Comparison of ENCODE assay signal across 27 cellular contexts in genomic region chr3:15286022-15286421, GRCh38. TPM values are rescaled to one million over a fixed set of nuclear protein-coding genes. Genes with fewer than 3 reads are reported as not detected.
DNase-seq lines count a peak whose midpoint lies in the region; ATAC-seq, FAIRE-seq and TF ChIP-seq lines count a peak whose summit lies in the region.
"Had no signal": no experiment of that assay in that cellular context is flagged by ENCODE, and none has a peak within 500 bp of the region (broad histone marks: within the 10 kb centered on the region; RNA-seq: fewer than 3 reads in every experiment).

No MANE protein-coding gene starts in this region.

- H3K9ac ChIP-seq in mammary epithelial cell (ENCODE audit: insufficient read depth, low read length) (no peak overlapping the region), K562 (ENCODE audit: insufficient read depth in 1 of 2, low read depth in 2 of 2, low read length in 2 of 2) (peak overlapping the region in 1 of 2 experiments; percentile 23; a peak in 2 of 4 replicates)

- TF ChIP-seq CTCF in breast epithelium (IDR thresholded peaks at IDR 0.05) (no peak), mammary epithelial cell (conservative IDR thresholded peaks at IDR 0.05 in 1 of 2, IDR thresholded peaks at IDR 0.05 in 1 of 2; ENCODE audit: extremely low read depth in 1 of 2, insufficient read depth in 1 of 2, low read depth in 1 of 2, low read length in 2 of 2) (no peak), K562 (IDR thresholded peaks at IDR 0.05 in 2 of 3, conservative IDR thresholded peaks at IDR 0.05 in 1 of 3; ENCODE audit: insufficient read depth in 2 of 3, low read depth in 1 of 3, low read length in 3 of 3) (no peak), upper lobe of left lung (IDR thresholded peaks at IDR 0.05) (no peak)

- peaks cover 59 to 98% (median 80%) of the 10 kb centered on the region in 3 donors for H3K4me1 Mint-ChIP-seq in naive B cell

- dilution Hi-C loops in mammary epithelial cell (cut with HindIII; ENCODE audit: low sequenced_read_pairs), result no loop called here

- TF ChIP-seq POLR2A in breast epithelium (IDR thresholded peaks at IDR 0.05), result no peak
- TF ChIP-seq POLR2A in K562 (conservative IDR thresholded peaks at IDR 0.05), result no peak
- no peak for TF ChIP-seq POLR2A in upper lobe of left lung (IDR thresholded peaks at IDR 0.05)

- no peak for FAIRE-seq in K562 (lab: Jason Lieb, UNC)
- FAIRE-seq: astrocyte, H54 had no signal

- TF ChIP-seq EP300 in K562 (IDR thresholded peaks at IDR 0.05; ENCODE audit: low read length) (no peak), upper lobe of left lung (IDR thresholded peaks at IDR 0.05) (no peak)

- CTCF ChIA-PET in mammary epithelial cell (lab: Charles Lee; ENCODE audit: low non-redundant PET), result no interaction called here
- CTCF ChIA-PET in K562 (lab: Yijun Ruan, JAX; ENCODE audit: low intra/inter-chr PET ratio), result no interaction called here

- intact Hi-C loops in breast epithelium (cut with DNase I; ENCODE audit: low total_unique reads) (no loop called here), mammary epithelial cell (cut with micrococcal nuclease) (no loop called here), K562 (cut with micrococcal nuclease) (no loop called here), posterior cingulate gyrus (cut with DNase I) (no loop called here)

- H3K9me1 ChIP-seq in K562 (ENCODE audit: control insufficient read depth, insufficient read depth, low read length), result no peaks in the 10 kb centered on the region

- H2AFZ ChIP-seq in mammary epithelial cell (ENCODE audit: low read depth, low read length) (no peak overlapping the region), K562 (ENCODE audit: low read depth, low read length) (no peak overlapping the region)

- peak overlapping the region in 2 of 8 donors; percentile 11 to 43 for H3K4me3 Mint-ChIP-seq in naive B cell
- H3K4me3 Mint-ChIP-seq: activated naive CD8-positive, alpha-beta T cell; central memory CD8-positive, alpha-beta T cell; memory B cell had no signal

- DNase-seq in breast epithelium (ENCODE audit: low spot score in 2 of 2) (no peak), mammary epithelial cell (no peak), K562 (ENCODE audit: extremely low read depth in 1 of 4, low spot score in 3 of 4) (no peak), naive B cell (no peak), upper lobe of left lung (peak in 1 of 2 donors; percentile 67), DMS114 treated with DMSO at 0.1 percent for 48 hours (lab: John Stamatoyannopoulos, UW; ENCODE audit: unreplicated experiment) (no peak), posterior cingulate gyrus (no peak)
- DNase-seq: 8988T; activated CD8-positive, alpha-beta memory T cell treated with anti-CD3 and anti-CD28 coated beads, Interleukin-2, amount 50 U/mL, for 4 hours; DMS79; IMR-90; left cardiac atrium; NCI-H1105 treated with DMSO at 0.1 percent for 48 hours; NCI-H2081 treated with DMSO at 0.1 percent for 48 hours; NCI-H82; stimulated activated CD4-positive, alpha-beta T cell treated with anti-CD3 and anti-CD28 coated beads, Interleukin-12 subunit alpha, Interleukin-12 subunit beta, amount 100 ng/mL, for 4 hours; stimulated activated naive CD8-positive, alpha-beta T cell treated with anti-CD3 and anti-CD28 coated beads, Interleukin-15, Interleukin-2, amounts not matched to agents 100 U/mL and 50 U/mL, for 24 hours; T-helper 9 cell had no signal

- H3K4me3 ChIP-seq in breast epithelium, result no peak overlapping the region
- H3K4me3 ChIP-seq in mammary epithelial cell (replicated peaks in 1 of 3; ENCODE audit: insufficient read depth in 1 of 3, low read depth in 2 of 3, low read length in 3 of 3), result no peak overlapping the region
- no peak overlapping the region for H3K4me3 ChIP-seq in K562
- no peak overlapping the region for H3K4me3 ChIP-seq in upper lobe of left lung
- H3K4me3 ChIP-seq: dorsolateral prefrontal cortex, right atrium auricular region had no signal

- no peak for TF ChIP-seq RAD21 in K562 (CRISPR knock-in tag; conservative IDR thresholded peaks at IDR 0.05 in 1 of 2, IDR thresholded peaks at IDR 0.05 in 1 of 2)

- in situ Hi-C loops in mammary epithelial cell (cut with MboI; ENCODE audit: low sequenced_read_pairs in 2 of 2), result no loop called here
- in situ Hi-C loops in K562 (cut with MboI), result no loop called here

- H4K20me1 ChIP-seq in mammary epithelial cell (ENCODE audit: insufficient read depth, low read length), result no peaks in the 10 kb centered on the region
- no peaks in the 10 kb centered on the region for H4K20me1 ChIP-seq in K562 (replicated peaks; ENCODE audit: control insufficient read depth, insufficient read depth, low read length)

- no peaks in the 10 kb centered on the region for H3K27me3 Mint-ChIP-seq in naive B cell
- H3K27me3 Mint-ChIP-seq: activated naive CD8-positive, alpha-beta T cell; central memory CD8-positive, alpha-beta T cell; memory B cell had no signal

- POLR2A ChIA-PET in K562 (lab: Yijun Ruan, JAX), result interaction anchor here (2.2 kb wide), 1 partner anchor 12 kb away, joined by 6 read pairs; no protein-coding TSS in a partner anchor

- no peaks in the 10 kb centered on the region for H3K36me3 ChIP-seq in breast epithelium
- H3K36me3 ChIP-seq in mammary epithelial cell (ENCODE audit: insufficient read depth, low read length), result no peaks in the 10 kb centered on the region
- no peaks in the 10 kb centered on the region for H3K36me3 ChIP-seq in K562 (ENCODE audit: control insufficient read depth, insufficient read depth, low read length)
- H3K36me3 ChIP-seq in upper lobe of left lung, result peaks cover 0 to 3% (median 1%) of the 10 kb centered on the region in 4 donors
- H3K36me3 ChIP-seq: right atrium auricular region had no signal

- H3K36me3 Mint-ChIP-seq in naive B cell, result peaks cover 7 to 12% of the 10 kb centered on the region in 2 donors

- peak overlapping the region; percentile 70 to 87 for H3K27ac ChIP-seq in breast epithelium
- H3K27ac ChIP-seq in mammary epithelial cell (ENCODE audit: insufficient read depth, low read depth, low read length), result no peak overlapping the region
- no peak overlapping the region for H3K27ac ChIP-seq in K562 (ENCODE audit: extremely low read depth, low read depth, low read length)
- H3K27ac ChIP-seq in upper lobe of left lung, result peak overlapping the region in 3 of 4 donors; percentile 12 to 89 (median 43)

- ATAC-seq in K562 (peak; percentile 55; the same call in 2 of the 3 replicates), naive B cell (ENCODE audit: low read depth in 2 of 2) (no peak), upper lobe of left lung (ENCODE audit: low FRiP score in 2 of 2) (no peak), GM21526 (IDR thresholded peaks at IDR 0.05; ENCODE audit: low FRiP score, unreplicated experiment) (no peak)
- ATAC-seq: left cardiac atrium; SK-N-SH treated with all-trans-retinoic acid at 6 μM for 48 hours; stimulated activated naive CD8-positive, alpha-beta T cell treated with anti-CD3 and anti-CD28 coated beads, Interleukin-15, Interleukin-2, amounts not matched to agents 100 U/mL and 50 U/mL, for 24 hours had no signal

- no TSS peak for BruUV-seq in mammary epithelial cell (replicated peaks; lab: Mats Ljungman, UMichigan)
- no TSS peak for BruUV-seq in K562 (replicated peaks; lab: Mats Ljungman, UMichigan)

- H3K27ac Mint-ChIP-seq in naive B cell, result peak overlapping the region in 4 of 6 donors; percentile 42 to 79 (median 66)
- H3K27ac Mint-ChIP-seq: activated naive CD8-positive, alpha-beta T cell; memory B cell had no signal

- no peak overlapping the region for H3K4me2 ChIP-seq in mammary epithelial cell (ENCODE audit: insufficient read depth, low read depth, low read length)
- no peak overlapping the region for H3K4me2 ChIP-seq in K562 (ENCODE audit: insufficient read depth, low read length)

- H3K79me2 ChIP-seq in mammary epithelial cell (ENCODE audit: insufficient read depth, low read length) (peaks cover 3% of the 10 kb centered on the region), K562 (ENCODE audit: control insufficient read depth, insufficient read depth, low read length) (no peaks in the 10 kb centered on the region)

- H3K9me3 Mint-ChIP-seq in naive B cell, result no peaks in the 10 kb centered on the region
- H3K9me3 Mint-ChIP-seq: central memory CD8-positive, alpha-beta T cell; memory B cell had no signal

- H3K9me3 ChIP-seq in breast epithelium, result no peaks in the 10 kb centered on the region
- no peaks in the 10 kb centered on the region for H3K9me3 ChIP-seq in mammary epithelial cell (replicated peaks; ENCODE audit: insufficient read depth, low read length)
- no peaks in the 10 kb centered on the region for H3K9me3 ChIP-seq in K562 (replicated peaks; ENCODE audit: control insufficient read depth, insufficient read depth, low read depth, low read length)
- no peaks in the 10 kb centered on the region for H3K9me3 ChIP-seq in upper lobe of left lung
- H3K9me3 ChIP-seq: right atrium auricular region had no signal

- 96% methylated on average over 5 of the region's 8 CpGs for WGBS in mammary epithelial cell (ENCODE audit: low coverage, missing lambda C conversion rate)
- 92% methylated on average over 8 of the region's 8 CpGs for WGBS in K562 (ENCODE audit: insufficient coverage, low coverage, missing lambda C conversion rate)
- WGBS in upper lobe of left lung, 2 donors, result 63 to 90% methylated on average over 5 to 8 of the region's 8 CpGs

- H3K4me1 ChIP-seq in breast epithelium, result peaks cover 0 to 8% of the 10 kb centered on the region in 2 donors
- no peaks in the 10 kb centered on the region for H3K4me1 ChIP-seq in mammary epithelial cell (ENCODE audit: insufficient read depth, low read length)
- peaks cover 7 to 16% of the 10 kb centered on the region in 2 experiments; a peak in 4 of 5 replicates for H3K4me1 ChIP-seq in K562 (replicated peaks in 1 of 2; ENCODE audit: control insufficient read depth in 2 of 2, insufficient read depth in 2 of 2, low read length in 2 of 2)
- peaks cover 44 to 77% (median 64%) of the 10 kb centered on the region in 4 donors for H3K4me1 ChIP-seq in upper lobe of left lung

- H3K27me3 ChIP-seq in breast epithelium (no peaks in the 10 kb centered on the region), mammary epithelial cell (ENCODE audit: insufficient read depth, low read length) (no peaks in the 10 kb centered on the region), K562 (ENCODE audit: control insufficient read depth in 2 of 2, insufficient read depth in 2 of 2, low read length in 2 of 2) (no peaks in the 10 kb centered on the region), upper lobe of left lung (no peaks in the 10 kb centered on the region)
- H3K27me3 ChIP-seq: dorsolateral prefrontal cortex, right atrium auricular region had no signal

RNA-seq across cellular contexts. Expression of gene SH3BP5, which starts 46.4 kb away (rescaled TPM):
- 10 to 100 TPM; 56.9 to 96.2 (median 83.2) TPM for total RNA-seq in breast epithelium
- 10 to 100 TPM; 15.4 to 21.0 TPM for total RNA-seq in mammary epithelial cell
- polyA plus RNA-seq in mammary epithelial cell, result 20.1 TPM
- 10.6 TPM for polyA minus RNA-seq in mammary epithelial cell
- total RNA-seq in K562 (2011; cell fraction: chromatin; rRNA removed; ENCODE audit: low replicate concordance), result 17.8 and 19.2 TPM in 2 replicates
- 10.1 and 13.8 TPM in 2 replicates for total RNA-seq in K562 (2011; cell fraction: nucleolus; rRNA removed)
- 11.7 and 17.1 TPM in 2 replicates for total RNA-seq in K562 (2011; cell fraction: nucleoplasm; rRNA removed)
- 14.9 and 17.1 TPM in 2 replicates for total RNA-seq in K562 (2014; rRNA removed)
- total RNA-seq in K562 (2014; rRNA removed; fragmentation: Illumina TruSeq; extraction: Trizol), result 13.5 and 15.2 TPM in 2 replicates
- 12.2 and 13.5 TPM in 2 replicates for total RNA-seq in K562 (2015; rRNA removed; fragmentation: Illumina TruSeq; extraction: Trizol)
- total RNA-seq in K562 (2021), result 13.9 and 18.6 TPM in 2 replicates
- polyA plus RNA-seq in K562 (2011; rRNA removed), result 26.2 and 29.0 TPM in 2 replicates
- 19.8 and 19.9 TPM in 2 replicates for polyA plus RNA-seq in K562 (2011; cell fraction: cytosol; rRNA removed)
- polyA plus RNA-seq in K562 (2011; cell fraction: nucleus; rRNA removed), result 18.5 and 19.8 TPM in 2 replicates
- polyA plus RNA-seq in K562 (2012), result 20.4 and 27.0 TPM in 2 replicates
- polyA plus RNA-seq in K562 (2014; fragmentation: Illumina TruSeq; extraction: Trizol), result 22.0 and 28.0 TPM in 2 replicates
- polyA plus RNA-seq in K562 (2014; fragmentation: Nextera tagmentation; extraction: Ambion mirVana), result 1 to 10 TPM; 2.9 to 3.5 TPM
- 23.4 and 24.7 TPM in 2 replicates for polyA plus RNA-seq in K562 (2014; rRNA removed)
- 15.7 and 16.1 TPM in 2 replicates for polyA minus RNA-seq in K562 (2011; rRNA and poly(A)+ RNA removed)
- 12.2 and 14.1 TPM in 2 replicates for polyA minus RNA-seq in K562 (2011; cell fraction: cytosol; rRNA and poly(A)+ RNA removed)
- polyA minus RNA-seq in K562 (2011; cell fraction: nucleus; rRNA and poly(A)+ RNA removed), result 8.8 and 12.4 TPM in 2 replicates
- polyA plus RNA-seq in naive B cell (ENCODE audit: low read depth in 6 of 6), result 100 to 1,000 TPM in 5 of 6 donors, 10 to 100 TPM in 1; 71.3 to 177 (median 131) TPM
- total RNA-seq in upper lobe of left lung, result 100 to 1,000 TPM in 2 of 6 donors, 10 to 100 TPM in 4; 83.8 to 150 (median 94.7) TPM

Comparison
In these comparisons a context has a peak if more than half of its experiments do, and no peak if none do; other contexts are left out.
1. H3K27ac ChIP-seq: peak in breast epithelium (2 of 2) and upper lobe of left lung (3 of 4); none in mammary epithelial cell (single experiment) and K562 (single experiment).